Comparison of ENCODE assay signal across 9 cellular contexts in genomic region chr5:39080597-39081204, GRCh38. TPM values are rescaled to one million over a fixed set of nuclear protein-coding genes. Genes with fewer than 3 reads are reported as not detected.
A peak's percentile ranks its signal among the peaks of the same experiment; 100 is the strongest.
DNase-seq lines count a peak whose midpoint lies in the region; ATAC-seq and TF ChIP-seq lines count a peak whose summit lies in the region.
"Had no signal": no experiment of that assay in that cellular context is flagged by ENCODE, and none has a peak within 500 bp of the region (broad histone marks: within the 10 kb centered on the region; RNA-seq: fewer than 3 reads in every experiment).

No MANE protein-coding gene starts in this region.

- H3K4me3 Mint-ChIP-seq in activated CD8-positive, alpha-beta T cell treated with anti-CD3 and anti-CD28 coated beads, Interleukin-2, amount 10 ng/mL, durations not matched to agents 7 days and 5 days, result no peak overlapping the region
- H3K4me3 Mint-ChIP-seq: T-helper 1 cell treated with Interleukin-12 subunit alpha and Interleukin-12 subunit beta and Interleukin-4 antibody, amounts not matched to agents 30 μg/mL and 1 μg/mL, for 36 hours had no signal

- H3K27ac Mint-ChIP-seq in activated CD8-positive, alpha-beta T cell treated with anti-CD3 and anti-CD28 coated beads, Interleukin-2, amount 10 ng/mL, durations not matched to agents 7 days and 5 days, result no peak overlapping the region
- H3K27ac Mint-ChIP-seq: T-helper 1 cell treated with Interleukin-12 subunit alpha and Interleukin-12 subunit beta and Interleukin-4 antibody, amounts not matched to agents 30 μg/mL and 1 μg/mL, for 36 hours had no signal

- no peak overlapping the region for H3K27ac ChIP-seq in osteoblast (ENCODE audit: low read depth, low read length)

- H4K20me1 ChIP-seq in osteoblast (ENCODE audit: insufficient read depth, low read length), result no peaks in the 10 kb centered on the region

- TF ChIP-seq CTCF in osteoblast (IDR thresholded peaks at IDR 0.05; ENCODE audit: extremely low read depth, low read depth, low read length), result peak; percentile 93

- POLR2A ChIA-PET in activated CD8-positive, alpha-beta T cell treated with anti-CD3 and anti-CD28 coated beads, Interleukin-2, amount 10 ng/mL, durations not matched to agents 7 days and 5 days (lab: Charles Lee), result no interaction called here

- H3K9me3 ChIP-seq in osteoblast (ENCODE audit: low read depth, low read length), result no peaks in the 10 kb centered on the region

- H2AFZ ChIP-seq in osteoblast (ENCODE audit: low read length), result no peak overlapping the region

- H3K4me1 ChIP-seq in osteoblast (ENCODE audit: insufficient read depth, low read length), result peaks cover 11% of the 10 kb centered on the region

- H3K36me3 Mint-ChIP-seq in activated CD8-positive, alpha-beta T cell treated with anti-CD3 and anti-CD28 coated beads, Interleukin-2, amount 10 ng/mL, durations not matched to agents 7 days and 5 days (ENCODE audit: low read depth), result no peaks in the 10 kb centered on the region

- H3K4me3 ChIP-seq in osteoblast (ENCODE audit: insufficient read depth, low read length), result no peak overlapping the region

- no peaks in the 10 kb centered on the region for H3K9me3 Mint-ChIP-seq in activated CD8-positive, alpha-beta T cell treated with anti-CD3 and anti-CD28 coated beads, Interleukin-2, amount 10 ng/mL, durations not matched to agents 7 days and 5 days (ENCODE audit: insufficient read depth)
- H3K9me3 Mint-ChIP-seq: T-helper 1 cell treated with Interleukin-12 subunit alpha and Interleukin-12 subunit beta and Interleukin-4 antibody, amounts not matched to agents 30 μg/mL and 1 μg/mL, for 36 hours had no signal

- H3K4me1 Mint-ChIP-seq in activated CD8-positive, alpha-beta T cell treated with anti-CD3 and anti-CD28 coated beads, Interleukin-2, amount 10 ng/mL, durations not matched to agents 7 days and 5 days (ENCODE audit: low read depth), result peaks cover 19% of the 10 kb centered on the region

- no peaks in the 10 kb centered on the region for H3K79me2 ChIP-seq in osteoblast (ENCODE audit: insufficient read depth, low read length)

- CTCF ChIA-PET in activated CD8-positive, alpha-beta T cell treated with anti-CD3 and anti-CD28 coated beads, Interleukin-2, amount 10 ng/mL, durations not matched to agents 7 days and 5 days (lab: Charles Lee), result interaction anchor here (0.7 to 4.1 kb wide), 53 partner anchors 9 to 639 kb away, joined by 3 to 22 read pairs (median 4); no protein-coding TSS in a partner anchor

- peak; percentile 37 for DNase-seq in DMS114 treated with DMSO at 0.1 percent for 48 hours (lab: John Stamatoyannopoulos, UW; ENCODE audit: unreplicated experiment)
- DNase-seq in NCI-H2196 (lab: John Stamatoyannopoulos, UW; ENCODE audit: unreplicated experiment), result peak; percentile 59
- peak; percentile 53 for DNase-seq in activated CD8-positive, alpha-beta T cell treated with anti-CD3 and anti-CD28 coated beads, Interleukin-2, amount 10 ng/mL, durations not matched to agents 7 days and 5 days
- DNase-seq in germinal center (ENCODE audit: low spot score), result peak; percentile 41
- DNase-seq in osteoblast (ENCODE audit: insufficient read length, low spot score, missing footprints), result peak; percentile 80

- peak overlapping the region; percentile 65 for H3K4me2 ChIP-seq in osteoblast (ENCODE audit: insufficient read depth, low read length)

- peaks cover 29% of the 10 kb centered on the region for H3K27me3 Mint-ChIP-seq in activated CD8-positive, alpha-beta T cell treated with anti-CD3 and anti-CD28 coated beads, Interleukin-2, amount 10 ng/mL, durations not matched to agents 7 days and 5 days (ENCODE audit: low read depth)

- no peaks in the 10 kb centered on the region for H3K36me3 ChIP-seq in osteoblast (ENCODE audit: insufficient read depth, low read length)

- ATAC-seq in GM21360 (IDR thresholded peaks at IDR 0.05; ENCODE audit: unreplicated experiment) (peak; percentile 40), GM19463 (IDR thresholded peaks at IDR 0.05; ENCODE audit: unreplicated experiment) (no peak), HG03097 (IDR thresholded peaks at IDR 0.05; ENCODE audit: low FRiP score, unreplicated experiment) (no peak)
- peak; percentile 47 for ATAC-seq in activated CD8-positive, alpha-beta T cell treated with anti-CD3 and anti-CD28 coated beads, Interleukin-2, amount 10 ng/mL, durations not matched to agents 7 days and 5 days

- H3K27me3 ChIP-seq in osteoblast (ENCODE audit: insufficient read depth, low read length), result peaks cover 10% of the 10 kb centered on the region

RNA-seq across cellular contexts. Expression of gene RICTOR, which starts 6.5 kb away (rescaled TPM):
- 10 to 100 TPM; 38.8 to 41.6 TPM for total RNA-seq in activated CD8-positive, alpha-beta T cell treated with anti-CD3 and anti-CD28 coated beads, Interleukin-2, amount 10 ng/mL, durations not matched to agents 7 days and 5 days
- total RNA-seq in osteoblast, result 46.7 and 50.7 TPM in 2 replicates

Comparison
In these comparisons a context has a peak if more than half of its experiments do, and no peak if none do; other contexts are left out.
1. ATAC-seq: peak in GM21360 (single experiment) and activated CD8-positive, alpha-beta T cell treated with anti-CD3 and anti-CD28 coated beads, Interleukin-2, amount 10 ng/mL, durations not matched to agents 7 days and 5 days (single experiment); none in GM19463 (single experiment) and HG03097 (single experiment).
2. Peak in every context shown above with its lines, with median percentiles within 50 percentile points of each other: DNase-seq.